Comparison of ENCODE assay signal across 7 cellular contexts in the genomic region with DNA sequence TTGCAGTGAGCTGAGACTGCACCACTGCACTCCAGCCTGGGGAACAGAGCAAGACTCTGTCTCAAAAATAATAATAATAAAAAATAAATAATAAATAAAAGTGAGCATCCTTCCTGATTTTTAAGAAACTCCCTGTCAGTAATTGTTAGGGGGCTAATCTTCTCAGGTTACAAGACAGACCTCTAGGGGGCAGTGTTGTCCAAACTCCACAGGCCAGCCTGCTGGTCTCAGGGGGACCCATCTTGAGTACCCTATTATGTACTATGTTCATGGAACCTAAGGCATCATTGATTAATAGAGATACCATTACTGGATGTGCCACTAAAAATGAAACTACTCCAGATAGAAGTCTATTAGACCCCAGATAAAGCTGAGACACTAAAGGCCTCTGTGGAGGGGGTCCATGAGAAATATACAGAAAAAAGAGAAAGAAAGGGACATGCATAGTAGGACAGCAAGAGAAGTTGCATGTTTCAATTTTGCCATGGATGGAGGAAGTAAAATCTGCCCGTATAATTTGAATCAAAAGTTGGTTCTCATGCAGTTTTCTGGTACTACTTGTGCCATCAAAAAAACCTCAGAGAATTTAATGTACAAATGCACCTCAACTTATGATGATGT.
A peak's percentile ranks its signal among the peaks of the same experiment; 100 is the strongest.
DNase-seq lines count a peak whose midpoint lies in the region; ATAC-seq and TF ChIP-seq lines count a peak whose summit lies in the region.

No MANE protein-coding gene starts in this region.

- POLR2A ChIA-PET in HCT116 (lab: Charles Lee): interaction anchor here (1.5 to 2.0 kb wide), 2 partner anchors 8 to 85 kb away, joined by 3 to 6 read pairs; a partner anchor contains a TSS

- no peaks in the 10 kb centered on the region for H3K9me3 Mint-ChIP-seq in endothelial cell (ENCODE audit: unreplicated experiment)

- H3K4me1 Mint-ChIP-seq in endothelial cell (ENCODE audit: unreplicated experiment): peaks cover 2% of the 10 kb centered on the region

- ATAC-seq in HCT116 (no peak; the same call in 1 of the 2 replicates), HG03095 (IDR thresholded peaks at IDR 0.05; ENCODE audit: unreplicated experiment) (no peak), GM19035 (IDR thresholded peaks at IDR 0.05; ENCODE audit: unreplicated experiment) (no peak), GM18873 (IDR thresholded peaks at IDR 0.05; ENCODE audit: low FRiP score, unreplicated experiment) (no peak)

- H4K20me1 ChIP-seq in HCT116 (ENCODE audit: insufficient read depth): no peaks in the 10 kb centered on the region

- no TSS peak for BruUV-seq in HCT116 (replicated peaks; lab: Mats Ljungman, UMichigan)

- TF ChIP-seq CTCF in HCT116 (IDR thresholded peaks at IDR 0.05 in 2 of 3, conservative IDR thresholded peaks at IDR 0.05 in 1 of 3; ENCODE audit: borderline replicate concordance in 1 of 3, insufficient read depth in 1 of 3, low read depth in 2 of 3, low read length in 2 of 3) (peak; percentile 18 to 52 (median 34); a peak in 5 of 6 replicates), endothelial cell (IDR thresholded peaks at IDR 0.05; ENCODE audit: unreplicated experiment) (peak; percentile 49)

- no peaks in the 10 kb centered on the region for H3K79me2 ChIP-seq in HCT116 (ENCODE audit: insufficient read depth, low read length)

- peaks cover 8% of the 10 kb centered on the region for H3K36me3 Mint-ChIP-seq in endothelial cell (ENCODE audit: low read depth, unreplicated experiment)

- peaks cover 3% of the 10 kb centered on the region for H3K27me3 Mint-ChIP-seq in endothelial cell (ENCODE audit: unreplicated experiment)

- H3K9ac ChIP-seq in HCT116 (ENCODE audit: low read length): no peak overlapping the region

- no peaks in the 10 kb centered on the region for H3K36me3 ChIP-seq in HCT116 (ENCODE audit: control insufficient read depth in 1 of 2, insufficient read depth in 2 of 2, low read length in 2 of 2)

- H3K27ac Mint-ChIP-seq in endothelial cell (ENCODE audit: unreplicated experiment): no peak overlapping the region

- H3K9me3 ChIP-seq in HCT116 (ENCODE audit: control insufficient read depth in 1 of 2, insufficient read depth in 1 of 2, low read depth in 1 of 2, low read length in 2 of 2): peaks cover 3 to 12% of the 10 kb centered on the region in 2 experiments; a peak in 2 of 4 replicates

- no peak for TF ChIP-seq POLR2A in HCT116 (IDR thresholded peaks at IDR 0.05; ENCODE audit: borderline replicate concordance, extremely low read depth, insufficient read depth, insufficient read length)

- no peak for DNase-seq in HCT116 (ENCODE audit: low read depth, low spot score)
- DNase-seq in activated CD4-positive, alpha-beta T cell treated with anti-CD3 and anti-CD28 coated beads for 1 hour: peak; percentile 40
- DNase-seq in endothelial cell (ENCODE audit: low spot score): no peak
- peak; percentile 38 for DNase-seq in stimulated activated CD4-positive, alpha-beta T cell treated with anti-CD3 and anti-CD28 coated beads, Interleukin-12 subunit alpha, Interleukin-12 subunit beta, amount 100 ng/mL, for 4 hours

- no peaks in the 10 kb centered on the region for H3K9me2 ChIP-seq in HCT116 (ENCODE audit: insufficient read depth)

- intact Hi-C loops in HCT116 (cut with micrococcal nuclease): loop anchor here (2.0 kb wide), 1 partner anchor 91 kb away; no protein-coding TSS in a partner anchor

- CTCF ChIA-PET in HCT116 (lab: Charles Lee): no interaction called here

- no peak overlapping the region for H3K4me3 Mint-ChIP-seq in endothelial cell (ENCODE audit: unreplicated experiment)

- H3K4me3 ChIP-seq in HCT116 (replicated peaks in 1 of 2; ENCODE audit: low read depth in 1 of 2, low read length in 2 of 2): no peak overlapping the region

- peaks cover 0 to 9% of the 10 kb centered on the region in 2 experiments; a peak in 2 of 4 replicates for H3K4me1 ChIP-seq in HCT116 (ENCODE audit: control insufficient read depth in 1 of 2, insufficient read depth in 2 of 2, low read length in 2 of 2)

- peak; percentile 47 for TF ChIP-seq RAD21 in HCT116 (IDR thresholded peaks at IDR 0.05; ENCODE audit: low read depth)

- no peak overlapping the region for H3K27ac ChIP-seq in HCT116 (ENCODE audit: low read depth, low read length)

- no peak overlapping the region for H2AFZ ChIP-seq in HCT116 (ENCODE audit: low read depth, low read length, poor library complexity, severe bottlenecking)

- RAD21 ChIA-PET in HCT116 (lab: Charles Lee; ENCODE audit: low non-redundant PET in 1 of 2, low total read pairs in 2 of 2, uncharacterized antibody in 2 of 2, unreplicated experiment in 2 of 2): no interaction called here

- no peak overlapping the region for H3K4me2 ChIP-seq in HCT116 (ENCODE audit: low read length)

- no peaks in the 10 kb centered on the region for H3K27me3 ChIP-seq in HCT116 (ENCODE audit: insufficient read depth, low read length)

TF ChIP-seq in HCT116, 20 proteins besides CTCF, POLR2A, EP300 and RAD21:
- TF ChIP-seq JUND (IDR thresholded peaks at IDR 0.05): no peak
- TF ChIP-seq ELF1 (IDR thresholded peaks at IDR 0.05; ENCODE audit: borderline replicate concordance, low read depth): no peak
- TF ChIP-seq, protein P1, sequence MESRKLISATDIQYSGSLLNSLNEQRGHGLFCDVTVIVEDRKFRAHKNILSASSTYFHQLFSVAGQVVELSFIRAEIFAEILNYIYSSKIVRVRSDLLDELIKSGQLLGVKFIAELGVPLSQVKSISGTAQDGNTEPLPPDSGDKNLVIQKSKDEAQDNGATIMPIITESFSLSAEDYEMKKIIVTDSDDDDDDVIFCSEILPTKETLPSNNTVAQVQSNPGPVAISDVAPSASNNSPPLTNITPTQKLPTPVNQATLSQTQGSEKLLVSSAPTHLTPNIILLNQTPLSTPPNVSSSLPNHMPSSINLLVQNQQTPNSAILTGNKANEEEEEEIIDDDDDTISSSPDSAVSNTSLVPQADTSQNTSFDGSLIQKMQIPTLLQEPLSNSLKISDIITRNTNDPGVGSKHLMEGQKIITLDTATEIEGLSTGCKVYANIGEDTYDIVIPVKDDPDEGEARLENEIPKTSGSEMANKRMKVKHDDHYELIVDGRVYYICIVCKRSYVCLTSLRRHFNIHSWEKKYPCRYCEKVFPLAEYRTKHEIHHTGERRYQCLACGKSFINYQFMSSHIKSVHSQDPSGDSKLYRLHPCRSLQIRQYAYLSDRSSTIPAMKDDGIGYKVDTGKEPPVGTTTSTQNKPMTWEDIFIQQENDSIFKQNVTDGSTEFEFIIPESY (IDR thresholded peaks at IDR 0.05; ENCODE audit: extremely low read depth, insufficient replicate concordance, low read length): no peak
- no peak for TF ChIP-seq EGR1 (IDR thresholded peaks at IDR 0.05; ENCODE audit: low read depth)
- no peak for TF ChIP-seq CEBPB (IDR thresholded peaks at IDR 0.05; ENCODE audit: low read depth)
- TF ChIP-seq, protein P2, sequence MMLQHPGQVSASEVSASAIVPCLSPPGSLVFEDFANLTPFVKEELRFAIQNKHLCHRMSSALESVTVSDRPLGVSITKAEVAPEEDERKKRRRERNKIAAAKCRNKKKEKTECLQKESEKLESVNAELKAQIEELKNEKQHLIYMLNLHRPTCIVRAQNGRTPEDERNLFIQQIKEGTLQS (IDR thresholded peaks at IDR 0.05): no peak
- TF ChIP-seq YY1 (IDR thresholded peaks at IDR 0.05; ENCODE audit: extremely low read depth, insufficient replicate concordance, low read depth, low read length): no peak
- TF ChIP-seq ZFX (IDR thresholded peaks at IDR 0.05): no peak
- TF ChIP-seq FOSL1 (IDR thresholded peaks at IDR 0.05; ENCODE audit: low read depth): no peak

Comparison
In these comparisons a context has a peak if more than half of its experiments do, and no peak if none do; other contexts are left out.
1. DNase-seq: peak in activated CD4-positive, alpha-beta T cell treated with anti-CD3 and anti-CD28 coated beads for 1 hour (single experiment) and stimulated activated CD4-positive, alpha-beta T cell treated with anti-CD3 and anti-CD28 coated beads, Interleukin-12 subunit alpha, Interleukin-12 subunit beta, amount 100 ng/mL, for 4 hours (single experiment); none in HCT116 (single experiment) and endothelial cell (single experiment).